In the genomic region with DNA sequence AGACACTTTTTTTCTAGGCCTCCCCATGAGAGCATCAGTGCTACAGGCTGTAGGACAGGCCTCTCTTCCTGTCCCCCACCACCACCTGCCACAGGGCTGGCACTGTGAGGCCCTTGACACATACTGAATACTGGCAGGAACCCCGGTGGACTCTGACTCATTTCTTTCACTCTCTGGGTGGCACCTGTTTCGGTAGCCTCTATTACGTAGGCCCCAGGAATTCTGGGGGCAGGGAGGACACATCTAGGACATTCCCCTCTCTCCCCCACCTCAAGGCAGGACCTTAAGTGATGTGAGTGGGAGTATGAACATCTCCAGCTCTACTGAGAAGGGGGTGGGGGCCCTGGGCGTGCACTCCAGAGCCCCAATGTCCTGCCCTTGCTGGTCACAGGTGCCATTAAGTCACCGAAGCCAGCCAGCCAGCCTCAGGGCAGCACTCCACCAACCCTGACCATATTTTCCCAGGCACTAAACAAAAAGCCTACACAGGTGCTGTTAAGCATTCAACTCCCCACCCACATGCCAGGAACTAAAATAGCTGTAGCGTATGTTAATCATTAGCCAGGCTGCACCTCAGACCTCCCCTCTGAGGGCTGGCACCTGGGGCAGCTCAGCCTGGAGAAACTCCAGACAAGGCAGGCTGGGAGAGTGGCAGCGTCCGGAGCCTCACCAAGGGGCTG, we compare ENCODE assay signal across 9 cellular contexts. TPM values are rescaled to one million over a fixed set of nuclear protein-coding genes. Genes with fewer than 3 reads are reported as not detected.
A peak's percentile ranks its signal among the peaks of the same experiment; 100 is the strongest.
DNase-seq lines count a peak whose midpoint lies in the region; ATAC-seq, FAIRE-seq and TF ChIP-seq lines count a peak whose summit lies in the region.
"Had no signal": no experiment of that assay in that cellular context is flagged by ENCODE, and none has a peak within 500 bp of the region (broad histone marks: within the 10 kb centered on the region; RNA-seq: fewer than 3 reads in every experiment).

No MANE protein-coding gene starts in this region.

- no peaks in the 10 kb centered on the region for H3K36me3 ChIP-seq in SJCRH30
- H3K36me3 ChIP-seq in HepG2 (replicated peaks in 1 of 2; ENCODE audit: control insufficient read depth in 1 of 2, insufficient read depth in 2 of 2, low read length in 2 of 2): no peaks in the 10 kb centered on the region; a peak in 1 of 5 replicates
- no peaks in the 10 kb centered on the region; the same call in 1 of the 2 replicates for H3K36me3 ChIP-seq in GM23338 (ENCODE audit: insufficient read depth)

- TF ChIP-seq EP300 in HepG2 (IDR thresholded peaks at IDR 0.05; ENCODE audit: low read depth in 2 of 2, low read length in 2 of 2) (no peak), HepG2 (CRISPR knock-in tag; IDR thresholded peaks at IDR 0.05; ENCODE audit: borderline replicate concordance) (no peak)

- no peaks in the 10 kb centered on the region for H3K27me3 Mint-ChIP-seq in stimulated activated naive B cell treated with anti-CD40 and anti-IgM and Interleukin-4, amounts not matched to agents 10 μg/mL and 1 μg/mL and 100 μg/mL, for 72 hours
- H3K27me3 Mint-ChIP-seq in GM23338 (ENCODE audit: insufficient read depth, low read depth, poor library complexity): no peaks in the 10 kb centered on the region

- no peak overlapping the region for H2AFZ ChIP-seq in HepG2 (ENCODE audit: low read length)
- H2AFZ ChIP-seq in GM23338: no peak overlapping the region

- peak; percentile 86 for FAIRE-seq in HepG2 (lab: Jason Lieb, UNC)

- TF ChIP-seq CTCF in HepG2 (CRISPR knock-in tag; IDR thresholded peaks at IDR 0.05): no peak
- TF ChIP-seq CTCF in GM23338 (conservative IDR thresholded peaks at IDR 0.05; ENCODE audit: low read depth in 2 of 2): no peak

- H3K9me3 ChIP-seq in SJCRH30 (replicated peaks): no peaks in the 10 kb centered on the region; the same call in 1 of the 2 replicates
- H3K9me3 ChIP-seq in HepG2 (ENCODE audit: low read length): no peaks in the 10 kb centered on the region

- no TSS peak for BruUV-seq in HepG2 (replicated peaks; lab: Mats Ljungman, UMichigan)

- peak overlapping the region; percentile 27 for H3K27ac ChIP-seq in SJCRH30
- peak overlapping the region; percentile 54 for H3K27ac ChIP-seq in HepG2 (ENCODE audit: extremely low read length, insufficient read depth, low read length)
- H3K27ac ChIP-seq in GM23338 (ENCODE audit: low read depth): no peak overlapping the region

- H3K27ac Mint-ChIP-seq in stimulated activated naive B cell treated with anti-CD40 and anti-IgM and Interleukin-4, amounts not matched to agents 10 μg/mL and 1 μg/mL and 100 μg/mL, for 72 hours: peak overlapping the region; percentile 92
- no peak overlapping the region for H3K27ac Mint-ChIP-seq in GM23338

- no peaks in the 10 kb centered on the region for H3F3A ChIP-seq in GM23338 (replicated peaks; ENCODE audit: low read depth)

- H3K9me3 Mint-ChIP-seq in stimulated activated naive B cell treated with anti-CD40 and anti-IgM and Interleukin-4, amounts not matched to agents 10 μg/mL and 1 μg/mL and 100 μg/mL, for 72 hours: peaks cover 5 to 11% of the 10 kb centered on the region in 2 donors
- no peaks in the 10 kb centered on the region for H3K9me3 Mint-ChIP-seq in GM23338

- 5% methylated on average over 7 of the region's 8 CpGs for WGBS in HepG2 (ENCODE audit: low lambda C conversion rate)

- POLR2A ChIA-PET in HepG2 (lab: Yijun Ruan, JAX): interaction anchor here (0.6 to 1.2 kb wide), 3 partner anchors 9 to 210 kb away, joined by 3 to 15 read pairs (median 5); a partner anchor contains a TSS

- H3K4me3 ChIP-seq in SJCRH30 (no peak overlapping the region), HepG2 (replicated peaks in 1 of 3; ENCODE audit: insufficient read depth in 1 of 3, low read depth in 2 of 3, low read length in 3 of 3) (peak overlapping the region; percentile 14 to 51 (median 26); a peak in 5 of 6 replicates), GM23338 (no peak overlapping the region)

- peaks cover 3% of the 10 kb centered on the region; the same call in 1 of the 2 replicates for H4K20me1 ChIP-seq in HepG2 (ENCODE audit: insufficient read depth, low read length)
- H4K20me1 ChIP-seq in GM23338 (replicated peaks; ENCODE audit: insufficient read depth): peaks cover 12% of the 10 kb centered on the region; the same call in 1 of the 2 replicates

- peaks cover 33% of the 10 kb centered on the region for H3K4me1 ChIP-seq in SJCRH30
- peaks cover 44% of the 10 kb centered on the region for H3K4me1 ChIP-seq in HepG2 (ENCODE audit: insufficient read depth, low read length)
- H3K4me1 ChIP-seq in GM23338 (ENCODE audit: insufficient read depth): peaks cover 27% of the 10 kb centered on the region

- peak overlapping the region; percentile 48; the same call in 1 of the 2 replicates for H3K9ac ChIP-seq in HepG2 (ENCODE audit: insufficient read depth, low read depth, low read length)

- DNase-seq in SJCRH30 (peak; percentile 69 to 72), amniotic epithelial cell (ENCODE audit: low read depth) (peak; percentile 61), HepG2 (ENCODE audit: low spot score) (peak; percentile 90), GM23338 (ENCODE audit: low spot score) (no peak), NCI-H1105 (lab: John Stamatoyannopoulos, UW) (no peak)
- DNase-seq in stimulated activated naive B cell treated with anti-CD40 and anti-IgM and Interleukin-4, amounts not matched to agents 10 μg/mL and 1 μg/mL and 100 μg/mL, for 72 hours: peak; percentile 78

- TF ChIP-seq POLR2A in HepG2 (IDR thresholded peaks at IDR 0.05; ENCODE audit: insufficient read depth in 1 of 2, low read depth in 2 of 2, low read length in 2 of 2): peak in 1 of 2 experiments; percentile 48; a peak in 1 of 4 replicates

- peak overlapping the region; percentile 84 for H3K4me2 ChIP-seq in HepG2 (ENCODE audit: low read depth, low read length)
- no peak overlapping the region for H3K4me2 ChIP-seq in GM23338

- H3K36me3 Mint-ChIP-seq in stimulated activated naive B cell treated with anti-CD40 and anti-IgM and Interleukin-4, amounts not matched to agents 10 μg/mL and 1 μg/mL and 100 μg/mL, for 72 hours: peaks cover 40 to 51% of the 10 kb centered on the region in 2 donors
- H3K36me3 Mint-ChIP-seq in GM23338 (ENCODE audit: low read depth): no peaks in the 10 kb centered on the region; the same call in 2 of the 3 replicates
- H3K36me3 Mint-ChIP-seq: brain had no signal

- in situ Hi-C loops in HepG2 (cut with HindIII; ENCODE audit: extremely low pct_ligation_motif_present, low pct_unique_long_range_greater_than_20kb): no loop called here

- H3K79me2 ChIP-seq in HepG2 (ENCODE audit: insufficient read depth, low read length) (peaks cover 54% of the 10 kb centered on the region), GM23338 (replicated peaks; ENCODE audit: insufficient read depth) (peaks cover 89% of the 10 kb centered on the region)

- no peaks in the 10 kb centered on the region for H3K27me3 ChIP-seq in SJCRH30
- no peaks in the 10 kb centered on the region for H3K27me3 ChIP-seq in HepG2 (ENCODE audit: control insufficient read depth in 1 of 2, insufficient read depth in 2 of 2, low read length in 2 of 2)
- no peaks in the 10 kb centered on the region for H3K27me3 ChIP-seq in GM23338 (ENCODE audit: insufficient read depth)

- TF ChIP-seq RAD21 in HepG2 (CRISPR knock-in tag; IDR thresholded peaks at IDR 0.05): no peak

- intact Hi-C loops in HepG2 (cut with micrococcal nuclease; ENCODE audit: unreplicated experiment): no loop called here

- H3K4me1 Mint-ChIP-seq in stimulated activated naive B cell treated with anti-CD40 and anti-IgM and Interleukin-4, amounts not matched to agents 10 μg/mL and 1 μg/mL and 100 μg/mL, for 72 hours: peaks cover 56 to 83% of the 10 kb centered on the region in 2 donors
- H3K4me1 Mint-ChIP-seq in GM23338: peaks cover 44% of the 10 kb centered on the region

- peak overlapping the region; percentile 47 to 68 for H3K4me3 Mint-ChIP-seq in stimulated activated naive B cell treated with anti-CD40 and anti-IgM and Interleukin-4, amounts not matched to agents 10 μg/mL and 1 μg/mL and 100 μg/mL, for 72 hours
- H3K4me3 Mint-ChIP-seq in GM23338: no peak overlapping the region

- CTCF ChIA-PET in HepG2 (lab: Yijun Ruan, JAX; ENCODE audit: low intra/inter-chr PET ratio, low total read pairs): no interaction called here

- H3K9me2 ChIP-seq in GM23338 (ENCODE audit: insufficient read depth): no peaks in the 10 kb centered on the region

- peak; percentile 81 for ATAC-seq in GM19025 (IDR thresholded peaks at IDR 0.05; ENCODE audit: low read depth, unreplicated experiment)
- peak; percentile 79 for ATAC-seq in HG03064 (IDR thresholded peaks at IDR 0.05; ENCODE audit: low read depth, unreplicated experiment)
- peak; percentile 98 for ATAC-seq in HepG2
- ATAC-seq in stimulated activated naive B cell treated with anti-CD40 and anti-IgM and Interleukin-4, amounts not matched to agents 10 μg/mL and 1 μg/mL and 100 μg/mL, for 72 hours (replicated peaks): peak; percentile 95 to 96
- no peak for ATAC-seq in GM23338

TF ChIP-seq in GM23338, 12 proteins besides CTCF, POLR2A, EP300 and RAD21 (continues in another document):
- no peak for TF ChIP-seq EZH2 (IDR thresholded peaks at IDR 0.05; ENCODE audit: low read depth, unreplicated experiment)

RNA-seq across cellular contexts. Expression of a gene that starts 8.9 kb away (rescaled TPM):
- total RNA-seq in SJCRH30 (2014; rRNA removed; shearing (Covaris generic)): 36.2 and 39.5 TPM in 2 replicates
- 51.5 and 63.3 TPM in 2 replicates for total RNA-seq in HepG2 (2016; rRNA removed; fragmentation: Illumina TruSeq; extraction: Trizol)
- total RNA-seq in HepG2 (2016; cell fraction: cytosol; rRNA removed; fragmentation: Illumina TruSeq; extraction: Trizol; ENCODE audit: low read depth): 20.4 and 29.6 TPM in 2 replicates
- total RNA-seq in HepG2 (2016; cell fraction: insoluble cytoplasmic fraction; rRNA removed; fragmentation: Illumina TruSeq; extraction: Trizol): 51.1 and 56.9 TPM in 2 replicates
- 45.4 and 46.0 TPM in 2 replicates for total RNA-seq in HepG2 (2016; cell fraction: membrane; rRNA removed; fragmentation: Illumina TruSeq; extraction: Trizol)
- total RNA-seq in HepG2 (2016; cell fraction: nucleus; rRNA removed; fragmentation: Illumina TruSeq; extraction: Trizol): 31.2 and 33.7 TPM in 2 replicates
- 27.4 and 30.6 TPM in 2 replicates for polyA plus RNA-seq in HepG2 (2011; rRNA removed)
- 26.4 and 31.5 TPM in 2 replicates for polyA plus RNA-seq in HepG2 (2011; cell fraction: cytosol; rRNA removed)
- 18.5 and 22.7 TPM in 2 replicates for polyA plus RNA-seq in HepG2 (2011; cell fraction: nucleus; rRNA removed)
- polyA plus RNA-seq in HepG2 (2012): 57.8 and 76.4 TPM in 2 replicates
- polyA plus RNA-seq in HepG2 (2016; cell fraction: cytosol; fragmentation: Illumina TruSeq; extraction: Trizol; ENCODE audit: low read depth): 31.6 and 35.2 TPM in 2 replicates
- 68.8 and 94.4 TPM in 2 replicates for polyA plus RNA-seq in HepG2 (2016; cell fraction: insoluble cytoplasmic fraction; fragmentation: Illumina TruSeq; extraction: Trizol; ENCODE audit: low read depth)
- polyA plus RNA-seq in HepG2 (2016; cell fraction: membrane; fragmentation: Illumina TruSeq; extraction: Trizol; ENCODE audit: low read depth): 63.5 and 64.4 TPM in 2 replicates
- polyA plus RNA-seq in HepG2 (2016; cell fraction: nucleus; fragmentation: Illumina TruSeq; extraction: Trizol; ENCODE audit: insufficient read depth, low read depth): 58.6 and 69.2 TPM in 2 replicates
- polyA minus RNA-seq in HepG2 (2011; rRNA and poly(A)+ RNA removed; ENCODE audit: low replicate concordance): 42.5 and 107 TPM in 2 replicates
- 19.4 and 27.8 TPM in 2 replicates for polyA minus RNA-seq in HepG2 (2011; cell fraction: cytosol; rRNA and poly(A)+ RNA removed)
- 20.3 and 20.9 TPM in 2 replicates for polyA minus RNA-seq in HepG2 (2011; cell fraction: nucleus; rRNA and poly(A)+ RNA removed)
- 38.9 and 42.3 TPM in 2 replicates for total RNA-seq in GM23338 (2014; rRNA removed; shearing (Covaris generic))
- 70.0 and 73.7 TPM in 2 replicates for polyA plus RNA-seq in GM23338 (2016; fragmentation: Nextera tagmentation; extraction: Ambion mirVana)

Comparison
In these comparisons a context has a peak if more than half of its experiments do, and no peak if none do; other contexts are left out.
1. DNase-seq: peak in SJCRH30 (2 of 2), amniotic epithelial cell (single experiment), HepG2 (single experiment) and stimulated activated naive B cell treated with anti-CD40 and anti-IgM and Interleukin-4, amounts not matched to agents 10 μg/mL and 1 μg/mL and 100 μg/mL, for 72 hours (single experiment); none in GM23338 (single experiment) and NCI-H1105 (single experiment).
2. H3K4me3 ChIP-seq: peak in HepG2 (3 of 3); none in SJCRH30 (single experiment) and GM23338 (single experiment).